In the genomic region with DNA sequence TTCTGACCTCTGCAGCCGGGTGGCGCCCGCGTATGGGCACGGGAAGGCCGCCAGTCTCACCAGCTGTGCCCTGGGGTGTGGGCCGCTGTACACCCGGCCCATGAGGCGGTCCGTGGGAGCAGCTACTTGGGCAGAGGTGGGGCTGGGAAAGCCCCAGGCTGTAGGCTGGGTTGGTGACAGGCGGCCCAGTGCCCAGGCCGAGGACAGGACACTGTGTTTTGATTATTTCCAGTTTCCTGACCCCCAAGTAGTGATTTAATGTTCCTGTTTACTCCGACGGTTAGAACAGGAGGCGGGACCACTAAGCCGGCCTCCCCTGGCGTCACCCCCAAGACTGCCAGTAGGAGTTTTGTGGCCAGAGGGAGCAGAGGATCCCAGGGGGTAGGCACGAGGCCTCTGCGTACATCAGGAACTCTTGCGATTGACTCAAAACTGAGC, we compare ENCODE assay signal across 1 cellular context.
TF ChIP-seq lines count a peak whose summit lies in the region.

No MANE protein-coding gene starts in this region.

TF ChIP-seq in WTC11, 78 proteins besides CTCF, POLR2A, EP300 and RAD21 (continued from another document):
- TF ChIP-seq, protein P1, sequence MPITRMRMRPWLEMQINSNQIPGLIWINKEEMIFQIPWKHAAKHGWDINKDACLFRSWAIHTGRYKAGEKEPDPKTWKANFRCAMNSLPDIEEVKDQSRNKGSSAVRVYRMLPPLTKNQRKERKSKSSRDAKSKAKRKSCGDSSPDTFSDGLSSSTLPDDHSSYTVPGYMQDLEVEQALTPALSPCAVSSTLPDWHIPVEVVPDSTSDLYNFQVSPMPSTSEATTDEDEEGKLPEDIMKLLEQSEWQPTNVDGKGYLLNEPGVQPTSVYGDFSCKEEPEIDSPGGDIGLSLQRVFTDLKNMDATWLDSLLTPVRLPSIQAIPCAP (CRISPR knock-in tag; IDR thresholded peaks at IDR 0.05): no peak
- no peak for TF ChIP-seq ZNF671 (CRISPR knock-in tag; IDR thresholded peaks at IDR 0.05)
- TF ChIP-seq, protein P2, sequence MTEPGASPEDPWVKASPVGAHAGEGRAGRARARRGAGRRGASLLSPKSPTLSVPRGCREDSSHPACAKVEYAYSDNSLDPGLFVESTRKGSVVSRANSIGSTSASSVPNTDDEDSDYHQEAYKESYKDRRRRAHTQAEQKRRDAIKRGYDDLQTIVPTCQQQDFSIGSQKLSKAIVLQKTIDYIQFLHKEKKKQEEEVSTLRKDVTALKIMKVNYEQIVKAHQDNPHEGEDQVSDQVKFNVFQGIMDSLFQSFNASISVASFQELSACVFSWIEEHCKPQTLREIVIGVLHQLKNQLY (CRISPR knock-in tag; IDR thresholded peaks at IDR 0.05): no peak
